ENCODE assay signal across 27 cellular contexts in genomic region chr3:49740427-49740826, GRCh38. TPM values are rescaled to one million over a fixed set of nuclear protein-coding genes. Genes with fewer than 3 reads are reported as not detected.
DNase-seq lines count a peak whose midpoint lies in the region; ATAC-seq, FAIRE-seq and TF ChIP-seq lines count a peak whose summit lies in the region.
"Had no signal": no experiment of that assay in that cellular context is flagged by ENCODE, and none has a peak within 500 bp of the region (broad histone marks: within the 10 kb centered on the region; RNA-seq: fewer than 3 reads in every experiment).

No MANE protein-coding gene starts in this region.

- no peak overlapping the region for H3K4me3 ChIP-seq in kidney (ENCODE audit: low read length in 2 of 2)
- H3K4me3 ChIP-seq: BLaER1 treated with 17β-estradiol and CSF1 and Interleukin-3, amounts not matched to agents 10 nM and 100 nM; HAP-1 had no signal

- no peak overlapping the region for H3K4me3 Mint-ChIP-seq in activated CD4-positive, alpha-beta T cell treated with anti-CD3 and anti-CD28 coated beads for 36 hours
- no peak overlapping the region for H3K4me3 Mint-ChIP-seq in activated naive CD4-positive, alpha-beta T cell treated with anti-CD3 and anti-CD28 coated beads, Interleukin-2, amount 50 U/mL, for 24 hours
- H3K4me3 Mint-ChIP-seq in T-helper 17 cell: no peak overlapping the region
- no peak overlapping the region for H3K4me3 Mint-ChIP-seq in central memory CD8-positive, alpha-beta T cell
- H3K4me3 Mint-ChIP-seq: CD14-positive monocyte; CD4-positive, alpha-beta T cell; CD8-positive, alpha-beta memory T cell had no signal

- H3K9me3 Mint-ChIP-seq in activated CD4-positive, alpha-beta T cell treated with anti-CD3 and anti-CD28 coated beads for 36 hours (ENCODE audit: low read depth): no peaks in the 10 kb centered on the region
- no peaks in the 10 kb centered on the region for H3K9me3 Mint-ChIP-seq in activated naive CD4-positive, alpha-beta T cell treated with anti-CD3 and anti-CD28 coated beads, Interleukin-2, amount 50 U/mL, for 24 hours
- no peaks in the 10 kb centered on the region for H3K9me3 Mint-ChIP-seq in central memory CD8-positive, alpha-beta T cell
- H3K9me3 Mint-ChIP-seq: CD14-positive monocyte; CD4-positive, alpha-beta T cell; CD8-positive, alpha-beta memory T cell had no signal

- ATAC-seq in activated CD4-positive, alpha-beta T cell treated with anti-CD3 and anti-CD28 coated beads for 36 hours: no peak
- ATAC-seq in T-helper 17 cell: no peak
- ATAC-seq in central memory CD8-positive, alpha-beta T cell (replicated peaks; ENCODE audit: extremely low read depth, poor library complexity, severe bottlenecking): no peak

- H3K36me3 Mint-ChIP-seq in activated CD4-positive, alpha-beta T cell treated with anti-CD3 and anti-CD28 coated beads for 36 hours (ENCODE audit: low read depth): peaks cover 30% of the 10 kb centered on the region
- H3K36me3 Mint-ChIP-seq in activated naive CD4-positive, alpha-beta T cell treated with anti-CD3 and anti-CD28 coated beads, Interleukin-2, amount 50 U/mL, for 24 hours: peaks cover 5% of the 10 kb centered on the region
- H3K36me3 Mint-ChIP-seq in T-helper 17 cell (ENCODE audit: low read depth): peaks cover 11% of the 10 kb centered on the region
- peaks cover 36% of the 10 kb centered on the region for H3K36me3 Mint-ChIP-seq in central memory CD8-positive, alpha-beta T cell (ENCODE audit: insufficient read depth)

- peaks cover 3% of the 10 kb centered on the region for H3K4me1 Mint-ChIP-seq in activated CD4-positive, alpha-beta T cell treated with anti-CD3 and anti-CD28 coated beads for 36 hours
- peaks cover 18% of the 10 kb centered on the region for H3K4me1 Mint-ChIP-seq in activated naive CD4-positive, alpha-beta T cell treated with anti-CD3 and anti-CD28 coated beads, Interleukin-2, amount 50 U/mL, for 24 hours
- H3K4me1 Mint-ChIP-seq in T-helper 17 cell: peaks cover 11% of the 10 kb centered on the region
- peaks cover 15% of the 10 kb centered on the region for H3K4me1 Mint-ChIP-seq in central memory CD8-positive, alpha-beta T cell
- H3K4me1 Mint-ChIP-seq: CD14-positive monocyte had no signal

- intact Hi-C loops in activated CD4-positive, alpha-beta T cell treated with anti-CD3 and anti-CD28 coated beads for 36 hours (cut with DNase I, micrococcal nuclease): no loop called here
- intact Hi-C loops in kidney (cut with DNase I): no loop called here

- H3K9ac ChIP-seq in kidney (ENCODE audit: low read length in 2 of 2): no peak overlapping the region

- no peak for DNase-seq in activated CD4-positive, alpha-beta T cell treated with anti-CD3 and anti-CD28 coated beads for 36 hours
- no peak for DNase-seq in activated CD4-positive, alpha-beta T cell treated with anti-CD3 and anti-CD28 coated beads, Interleukin-2, amount 50 U/mL, for 4 hours
- no peak for DNase-seq in activated naive CD4-positive, alpha-beta T cell (lab: John Stamatoyannopoulos, UW)
- DNase-seq in T-helper 17 cell (no peak), dedifferentiated amniotic fluid mesenchymal stem cell (ENCODE audit: extremely low spot score) (no peak), kidney (no peak)
- no peak for DNase-seq in central memory CD8-positive, alpha-beta T cell (ENCODE audit: low spot score in 2 of 2)
- DNase-seq: ACHN; AML-193; BE2C; CD4-positive, alpha-beta T cell; CD8-positive, alpha-beta memory T cell; DMS 273 treated with DMSO at 0.1 percent for 48 hours; DMS79; EL; GDM1; GOT3 had no signal

- peak overlapping the region; percentile 16 for H3K27ac Mint-ChIP-seq in activated CD4-positive, alpha-beta T cell treated with anti-CD3 and anti-CD28 coated beads for 36 hours
- peak overlapping the region; percentile 62 for H3K27ac Mint-ChIP-seq in activated naive CD4-positive, alpha-beta T cell treated with anti-CD3 and anti-CD28 coated beads, Interleukin-2, amount 50 U/mL, for 24 hours
- peak overlapping the region; percentile 78 for H3K27ac Mint-ChIP-seq in T-helper 17 cell
- peak overlapping the region; percentile 23 for H3K27ac Mint-ChIP-seq in central memory CD8-positive, alpha-beta T cell (ENCODE audit: low read depth)
- H3K27ac Mint-ChIP-seq: CD14-positive monocyte; CD4-positive, alpha-beta T cell had no signal

- H3K27ac ChIP-seq in kidney (ENCODE audit: low read depth in 2 of 2, low read length in 2 of 2): no peak overlapping the region
- H3K27ac ChIP-seq: 22Rv1; BLaER1 treated with 17β-estradiol and CSF1 and Interleukin-3, amounts not matched to agents 10 nM and 100 nM had no signal

- H3K27me3 Mint-ChIP-seq in activated CD4-positive, alpha-beta T cell treated with anti-CD3 and anti-CD28 coated beads for 36 hours: no peaks in the 10 kb centered on the region
- no peaks in the 10 kb centered on the region for H3K27me3 Mint-ChIP-seq in activated naive CD4-positive, alpha-beta T cell treated with anti-CD3 and anti-CD28 coated beads, Interleukin-2, amount 50 U/mL, for 24 hours
- H3K27me3 Mint-ChIP-seq in T-helper 17 cell: no peaks in the 10 kb centered on the region
- H3K27me3 Mint-ChIP-seq in central memory CD8-positive, alpha-beta T cell: no peaks in the 10 kb centered on the region
- H3K27me3 Mint-ChIP-seq: CD4-positive, alpha-beta T cell; CD8-positive, alpha-beta memory T cell had no signal

- H3K36me3 ChIP-seq in kidney (ENCODE audit: control insufficient read depth in 1 of 2, insufficient read depth in 2 of 2, low read length in 2 of 2): peaks cover 13 to 23% of the 10 kb centered on the region in 2 donors

- no peaks in the 10 kb centered on the region for H3K9me3 ChIP-seq in T-helper 17 cell (ENCODE audit: control insufficient read depth, low read length, poor library complexity, severe bottlenecking)
- H3K9me3 ChIP-seq in kidney (ENCODE audit: control insufficient read depth in 1 of 2, low read length in 2 of 2): no peaks in the 10 kb centered on the region
- H3K9me3 ChIP-seq: BE2C; BLaER1 treated with 17β-estradiol and CSF1 and Interleukin-3, amounts not matched to agents 10 nM and 100 nM; HAP-1 had no signal

- FAIRE-seq in kidney (lab: Jason Lieb, UNC): no peak
- FAIRE-seq: A204.1, D721Med, GM12891, GM18507, H54 had no signal

- CTCF ChIA-PET in activated CD4-positive, alpha-beta T cell treated with anti-CD3 and anti-CD28 coated beads for 36 hours (lab: Charles Lee): interaction anchor here (0.7 kb wide), 1 partner anchor 13 kb away, joined by 3 read pairs; no protein-coding TSS in a partner anchor

- TF ChIP-seq CTCF in kidney (IDR thresholded peaks at IDR 0.05; ENCODE audit: borderline replicate concordance, extremely low read depth, insufficient read depth): no peak

- H3K4me1 ChIP-seq in kidney (ENCODE audit: control insufficient read depth in 1 of 2, insufficient read depth in 1 of 2, low read depth in 1 of 2, low read length in 2 of 2): no peaks in the 10 kb centered on the region
- H3K4me1 ChIP-seq: BE2C, HAP-1 had no signal

- POLR2A ChIA-PET in activated CD4-positive, alpha-beta T cell treated with anti-CD3 and anti-CD28 coated beads for 36 hours (lab: Charles Lee): no interaction called here

RNA-seq across cellular contexts. Expression of gene GMPPB, which starts 16.7 kb away (rescaled TPM):
- total RNA-seq in activated CD4-positive, alpha-beta T cell treated with anti-CD3 and anti-CD28 coated beads for 36 hours: 10 to 100 TPM; 21.0 to 32.1 TPM
- total RNA-seq in T-helper 17 cell (10 to 100 TPM; 42.9 to 61.9 TPM), kidney (37.4 TPM)
- 25.0 TPM for polyA plus RNA-seq in kidney (ENCODE audit: insufficient read depth, low read depth, low replicate concordance)

RNA-seq across cellular contexts. Expression of gene AMIGO3, which starts 20.9 kb away (rescaled TPM):
- under 1 TPM in 1 of 2 experiments, not detected in 1; 0.07 TPM for total RNA-seq in activated CD4-positive, alpha-beta T cell treated with anti-CD3 and anti-CD28 coated beads for 36 hours
- total RNA-seq in T-helper 17 cell (under 1 TPM in 1 of 2 donors, not detected in 1; 0.99 TPM), kidney (not detected)
- polyA plus RNA-seq in kidney (ENCODE audit: insufficient read depth, low read depth, low replicate concordance): 0.73 TPM
- polyA plus RNA-seq: CD14-positive monocyte had no signal

RNA-seq across cellular contexts. Expression of gene IP6K1, which starts 45.9 kb away (rescaled TPM):
- 10 to 100 TPM; 29.1 to 31.0 TPM for total RNA-seq in activated CD4-positive, alpha-beta T cell treated with anti-CD3 and anti-CD28 coated beads for 36 hours
- total RNA-seq in T-helper 17 cell (10 to 100 TPM; 54.1 to 56.4 TPM), kidney (49.6 TPM)
- polyA plus RNA-seq in kidney (ENCODE audit: insufficient read depth, low read depth, low replicate concordance): 21.7 TPM

RNA-seq across cellular contexts. Expression of gene RNF123, which starts 51.1 kb away (rescaled TPM):
- total RNA-seq in activated CD4-positive, alpha-beta T cell treated with anti-CD3 and anti-CD28 coated beads for 36 hours: 10 to 100 TPM; 25.2 to 32.7 TPM
- total RNA-seq in T-helper 17 cell: 10 to 100 TPM; 37.7 to 45.1 TPM
- total RNA-seq in kidney: 43.7 TPM
- polyA plus RNA-seq in kidney (ENCODE audit: insufficient read depth, low read depth, low replicate concordance): 41.7 TPM

RNA-seq across cellular contexts. Expression of gene MST1, which starts 51.2 kb away (rescaled TPM):
- total RNA-seq in activated CD4-positive, alpha-beta T cell treated with anti-CD3 and anti-CD28 coated beads for 36 hours: 1 to 10 TPM; 8.7 to 9.7 TPM
- 10 to 100 TPM in 1 of 2 donors, 1 to 10 TPM in 1; 7.5 to 11.3 TPM for total RNA-seq in T-helper 17 cell
- 77.3 TPM for total RNA-seq in kidney
- polyA plus RNA-seq in kidney (ENCODE audit: insufficient read depth, low read depth, low replicate concordance): 152 TPM

Comparison
In these comparisons a context has a peak if more than half of its experiments do, and no peak if none do; other contexts are left out.
1. H3K27ac Mint-ChIP-seq: peak in every context shown above with its lines; median percentile 78 in T-helper 17 cell; 62 in activated naive CD4-positive, alpha-beta T cell treated with anti-CD3 and anti-CD28 coated beads, Interleukin-2, amount 50 U/mL, for 24 hours; 23 in central memory CD8-positive, alpha-beta T cell; 16 in activated CD4-positive, alpha-beta T cell treated with anti-CD3 and anti-CD28 coated beads for 36 hours.